ENCODE assay signal across 15 cellular contexts in genomic region chr14:19788150-19788549, GRCh38. TPM values are rescaled to one million over a fixed set of nuclear protein-coding genes. Genes with fewer than 3 reads are reported as not detected.
"Had no signal": no experiment of that assay in that cellular context is flagged by ENCODE, and none has a peak within 500 bp of the region (broad histone marks: within the 10 kb centered on the region; RNA-seq: fewer than 3 reads in every experiment).

No MANE protein-coding gene starts in this region.

RNA-seq across cellular contexts. Expression of gene OR4M1, which starts 14.8 kb away (rescaled TPM):
- total RNA-seq: activated B cell treated with CpG ODN at 0.5 μM for 24 hours; activated CD4-positive, alpha-beta memory T cell treated with anti-CD3 and anti-CD28 coated beads for 36 hours; activated CD4-positive, alpha-beta memory T cell treated with anti-CD3 and anti-CD28 coated beads, Interleukin-2, amount 10 ng/mL, durations not matched to agents 7 days and 5 days; activated CD4-positive, alpha-beta T cell treated with anti-CD3 and anti-CD28 coated beads for 36 hours; activated CD4-positive, alpha-beta T cell treated with anti-CD3 and anti-CD28 coated beads, Interleukin-2, amount 10 ng/mL, durations not matched to agents 24 days and 14 days; activated CD4-positive, alpha-beta T cell treated with anti-CD3 and anti-CD28 coated beads, Interleukin-2, amount 10 ng/mL, durations not matched to agents 7 days and 5 days; activated CD8-positive, alpha-beta memory T cell treated with anti-CD3 and anti-CD28 coated beads for 36 hours; activated CD8-positive, alpha-beta memory T cell treated with anti-CD3 and anti-CD28 coated beads, Interleukin-2, amount 10 ng/mL, durations not matched to agents 7 days and 5 days; activated CD8-positive, alpha-beta T cell treated with anti-CD3 and anti-CD28 coated beads for 36 hours; activated CD8-positive, alpha-beta T cell treated with anti-CD3 and anti-CD28 coated beads, Interleukin-2, amount 10 ng/mL, durations not matched to agents 7 days and 5 days; T-cell; T-helper 1 cell treated with Interleukin-12 subunit alpha and Interleukin-12 subunit beta and Interleukin-4 antibody, amounts not matched to agents 30 ng/mL and 1 ng/mL, for 36 hours; T-helper 17 cell; T-helper 2 cell treated with Interferon-gamma antibody and Interleukin-4, amounts not matched to agents 100 ng/mL and 5 ng/mL, for 36 hours; WTC11 had no signal

RNA-seq across cellular contexts. Expression of gene OR4N2, which starts 15.4 kb away (rescaled TPM):
- total RNA-seq: activated B cell treated with CpG ODN at 0.5 μM for 24 hours; activated CD4-positive, alpha-beta memory T cell treated with anti-CD3 and anti-CD28 coated beads for 36 hours; activated CD4-positive, alpha-beta memory T cell treated with anti-CD3 and anti-CD28 coated beads, Interleukin-2, amount 10 ng/mL, durations not matched to agents 7 days and 5 days; activated CD4-positive, alpha-beta T cell treated with anti-CD3 and anti-CD28 coated beads for 36 hours; activated CD4-positive, alpha-beta T cell treated with anti-CD3 and anti-CD28 coated beads, Interleukin-2, amount 10 ng/mL, durations not matched to agents 24 days and 14 days; activated CD4-positive, alpha-beta T cell treated with anti-CD3 and anti-CD28 coated beads, Interleukin-2, amount 10 ng/mL, durations not matched to agents 7 days and 5 days; activated CD8-positive, alpha-beta memory T cell treated with anti-CD3 and anti-CD28 coated beads for 36 hours; activated CD8-positive, alpha-beta memory T cell treated with anti-CD3 and anti-CD28 coated beads, Interleukin-2, amount 10 ng/mL, durations not matched to agents 7 days and 5 days; activated CD8-positive, alpha-beta T cell treated with anti-CD3 and anti-CD28 coated beads for 36 hours; activated CD8-positive, alpha-beta T cell treated with anti-CD3 and anti-CD28 coated beads, Interleukin-2, amount 10 ng/mL, durations not matched to agents 7 days and 5 days; T-cell; T-helper 1 cell treated with Interleukin-12 subunit alpha and Interleukin-12 subunit beta and Interleukin-4 antibody, amounts not matched to agents 30 ng/mL and 1 ng/mL, for 36 hours; T-helper 17 cell; T-helper 2 cell treated with Interferon-gamma antibody and Interleukin-4, amounts not matched to agents 100 ng/mL and 5 ng/mL, for 36 hours; WTC11 had no signal

RNA-seq across cellular contexts. Expression of gene OR4Q3, which starts 44.8 kb away (rescaled TPM):
- total RNA-seq: activated B cell treated with CpG ODN at 0.5 μM for 24 hours; activated CD4-positive, alpha-beta memory T cell treated with anti-CD3 and anti-CD28 coated beads for 36 hours; activated CD4-positive, alpha-beta memory T cell treated with anti-CD3 and anti-CD28 coated beads, Interleukin-2, amount 10 ng/mL, durations not matched to agents 7 days and 5 days; activated CD4-positive, alpha-beta T cell treated with anti-CD3 and anti-CD28 coated beads for 36 hours; activated CD4-positive, alpha-beta T cell treated with anti-CD3 and anti-CD28 coated beads, Interleukin-2, amount 10 ng/mL, durations not matched to agents 24 days and 14 days; activated CD4-positive, alpha-beta T cell treated with anti-CD3 and anti-CD28 coated beads, Interleukin-2, amount 10 ng/mL, durations not matched to agents 7 days and 5 days; activated CD8-positive, alpha-beta memory T cell treated with anti-CD3 and anti-CD28 coated beads for 36 hours; activated CD8-positive, alpha-beta memory T cell treated with anti-CD3 and anti-CD28 coated beads, Interleukin-2, amount 10 ng/mL, durations not matched to agents 7 days and 5 days; activated CD8-positive, alpha-beta T cell treated with anti-CD3 and anti-CD28 coated beads for 36 hours; activated CD8-positive, alpha-beta T cell treated with anti-CD3 and anti-CD28 coated beads, Interleukin-2, amount 10 ng/mL, durations not matched to agents 7 days and 5 days; T-cell; T-helper 1 cell treated with Interleukin-12 subunit alpha and Interleukin-12 subunit beta and Interleukin-4 antibody, amounts not matched to agents 30 ng/mL and 1 ng/mL, for 36 hours; T-helper 17 cell; T-helper 2 cell treated with Interferon-gamma antibody and Interleukin-4, amounts not matched to agents 100 ng/mL and 5 ng/mL, for 36 hours; WTC11 had no signal
